ENCODE assay signal across 22 cellular contexts in genomic region chr6:78484181-78485064, GRCh38.
"Had no signal": no experiment of that assay in that cellular context is flagged by ENCODE, and none has a peak within 500 bp of the region (broad histone marks: within the 10 kb centered on the region; RNA-seq: fewer than 3 reads in every experiment).

No MANE protein-coding gene starts in this region.

- H3K9me3 Mint-ChIP-seq: activated CD8-positive, alpha-beta T cell treated with anti-CD3 and anti-CD28 coated beads for 36 hours; activated naive CD8-positive, alpha-beta T cell treated with anti-CD3 and anti-CD28 coated beads, Interleukin-2, amount 10 ng/mL, durations not matched to agents 7 days and 5 days had no signal

- H3K4me3 Mint-ChIP-seq: activated CD4-positive, alpha-beta T cell treated with anti-CD3 and anti-CD28 coated beads for 36 hours; activated CD8-positive, alpha-beta T cell treated with anti-CD3 and anti-CD28 coated beads for 36 hours; activated naive CD8-positive, alpha-beta T cell treated with anti-CD3 and anti-CD28 coated beads, Interleukin-2, amount 10 ng/mL, durations not matched to agents 7 days and 5 days had no signal

- ATAC-seq: activated CD4-positive, alpha-beta T cell treated with anti-CD3 and anti-CD28 coated beads for 36 hours; activated CD8-positive, alpha-beta T cell treated with anti-CD3 and anti-CD28 coated beads for 36 hours had no signal

- H3K27ac ChIP-seq: adrenal gland, KMS-11, Peyer's patch, RWPE1, SJSA1 had no signal

- H3K27ac Mint-ChIP-seq: activated CD4-positive, alpha-beta T cell treated with anti-CD3 and anti-CD28 coated beads for 36 hours; activated CD8-positive, alpha-beta T cell treated with anti-CD3 and anti-CD28 coated beads for 36 hours; activated naive CD8-positive, alpha-beta T cell treated with anti-CD3 and anti-CD28 coated beads, Interleukin-2, amount 10 ng/mL, durations not matched to agents 7 days and 5 days had no signal

- H3K27me3 Mint-ChIP-seq: activated CD4-positive, alpha-beta T cell treated with anti-CD3 and anti-CD28 coated beads for 36 hours; activated CD8-positive, alpha-beta T cell treated with anti-CD3 and anti-CD28 coated beads for 36 hours; activated naive CD8-positive, alpha-beta T cell treated with anti-CD3 and anti-CD28 coated beads, Interleukin-2, amount 10 ng/mL, durations not matched to agents 7 days and 5 days had no signal

- H3K4me1 Mint-ChIP-seq: activated CD4-positive, alpha-beta T cell treated with anti-CD3 and anti-CD28 coated beads for 36 hours; activated naive CD8-positive, alpha-beta T cell treated with anti-CD3 and anti-CD28 coated beads, Interleukin-2, amount 10 ng/mL, durations not matched to agents 7 days and 5 days had no signal

- H3K36me3 Mint-ChIP-seq: activated naive CD8-positive, alpha-beta T cell treated with anti-CD3 and anti-CD28 coated beads, Interleukin-2, amount 10 ng/mL, durations not matched to agents 7 days and 5 days had no signal

- DNase-seq: activated CD4-positive, alpha-beta T cell treated with anti-CD3 and anti-CD28 coated beads for 36 hours; activated CD8-positive, alpha-beta memory T cell treated with anti-CD3 and anti-CD28 coated beads, Interleukin-2, amount 50 U/mL, for 4 hours; activated CD8-positive, alpha-beta T cell treated with anti-CD3 and anti-CD28 coated beads for 36 hours; activated naive CD4-positive, alpha-beta T cell treated with anti-CD3 and anti-CD28 coated beads, Interleukin-2, amount 50 U/mL, for 16 hours; activated naive CD8-positive, alpha-beta T cell treated with anti-CD3 and anti-CD28 coated beads, Interleukin-2, amount 10 ng/mL, durations not matched to agents 7 days and 5 days; adrenal gland; anterior cingulate cortex; cerebellar nuclear complex; NCI-H1105; NCI-H1436; NCI-H1694 treated with DMSO at 0.1 percent for 48 hours; NCI-H2081; NCI-H2171; NCI-H2227 treated with DMSO at 0.1 percent for 48 hours; NCI-H446 treated with DMSO at 0.1 percent for 48 hours; NCI-H524 treated with DMSO at 0.1 percent for 48 hours; Peyer's patch; Right ventricle myocardium superior; T-helper 1 cell had no signal
